Comparison of ENCODE assay signal across 2 cellular contexts in genomic region chr1:43546388-43547100, GRCh38.
TF ChIP-seq lines count a peak whose summit lies in the region.

No MANE protein-coding gene starts in this region.

TF ChIP-seq in HEK293, 187 proteins besides CTCF, POLR2A, EP300 and RAD21:
- TF ChIP-seq BCL11B (tag by site-specific recombination; IDR thresholded peaks at IDR 0.05; ENCODE audit: low read depth) (no peak), ZNF621 (tag by site-specific recombination; IDR thresholded peaks at IDR 0.05) (no peak), EGR2 (tag by site-specific recombination; IDR thresholded peaks at IDR 0.05; ENCODE audit: low read depth) (peak; percentile 69), ZFHX2 (tag by site-specific recombination; conservative IDR thresholded peaks at IDR 0.05) (peak; percentile 38; the same call in 1 of the 2 replicates)

TF ChIP-seq in H1, 55 proteins besides CTCF, POLR2A, EP300 and RAD21:
- TF ChIP-seq EZH2 (IDR thresholded peaks at IDR 0.05; ENCODE audit: low read depth, low read length, severe bottlenecking) (no peak), E2F6 (IDR thresholded peaks at IDR 0.05) (0 out of 2 replicates have a peak, but pooled peaks have one; percentile 0), EGR1 (IDR thresholded peaks at IDR 0.05; ENCODE audit: borderline replicate concordance, low read depth, low read length) (no peak)
TF ChIP-seq in H1: peak in this region for 1.
